13 cellular contexts compared by ENCODE assay signal in the genomic region with DNA sequence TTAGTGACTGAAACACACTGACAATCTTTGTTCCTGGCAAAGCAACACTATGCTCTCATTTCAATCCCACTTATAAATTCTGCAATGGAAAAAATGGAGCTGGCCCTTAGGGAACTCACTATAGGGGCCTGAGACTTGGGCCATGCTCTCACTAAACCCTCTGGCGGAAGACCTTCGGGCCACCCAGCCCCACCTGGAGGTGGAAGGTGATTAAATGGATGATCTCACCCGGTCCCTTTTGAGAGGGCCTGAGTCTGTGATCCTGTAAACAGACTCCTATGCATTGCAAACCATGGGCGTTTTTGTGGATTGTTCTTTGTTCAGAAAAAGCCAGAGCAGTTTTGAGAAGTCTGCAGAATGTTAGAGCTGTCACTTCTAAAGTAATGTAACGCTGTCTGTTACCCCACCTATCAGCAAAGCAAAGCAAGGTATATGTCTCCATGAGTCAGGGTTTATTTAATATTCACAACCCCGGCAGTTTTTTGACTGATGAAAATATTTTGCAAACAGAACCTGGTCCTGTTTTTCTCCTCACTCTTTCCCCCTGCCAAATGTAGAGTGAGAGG. TPM values are rescaled to one million over a fixed set of nuclear protein-coding genes. Genes with fewer than 3 reads are reported as not detected.
DNase-seq lines count a peak whose midpoint lies in the region; TF ChIP-seq lines count a peak whose summit lies in the region.
"Had no signal": no experiment of that assay in that cellular context is flagged by ENCODE, and none has a peak within 500 bp of the region (broad histone marks: within the 10 kb centered on the region; RNA-seq: fewer than 3 reads in every experiment).

No MANE protein-coding gene starts in this region.

- H3K9ac ChIP-seq in iPS-18a (ENCODE audit: low read length): peak overlapping the region; percentile 16

- TF ChIP-seq EP300 in stomach (IDR thresholded peaks at IDR 0.05): no peak

- CTCF ChIA-PET in RWPE1 (lab: Yijun Ruan, JAX): interaction anchor here (0.7 kb wide), 1 partner anchor 136 kb away, joined by 4 read pairs; no protein-coding TSS in a partner anchor

- H3K4me1 ChIP-seq in iPS-18a (ENCODE audit: control insufficient read depth, low read depth, low read length) (peaks cover 44% of the 10 kb centered on the region), stomach (peaks cover 16 to 36% (median 24%) of the 10 kb centered on the region in 4 donors)

- intact Hi-C loops in stomach (cut with DNase I; ENCODE audit: low total_unique reads): no loop called here

- TF ChIP-seq CTCF in stomach (IDR thresholded peaks at IDR 0.05): no peak
- no peak for TF ChIP-seq CTCF in RWPE1 (conservative IDR thresholded peaks at IDR 0.05; ENCODE audit: low read depth)

- POLR2A ChIA-PET in RWPE1 (lab: Yijun Ruan, JAX; ENCODE audit: low non-redundant PET): no interaction called here

- H3K4me3 ChIP-seq in iPS-18a (ENCODE audit: low read length) (no peak overlapping the region), stomach (no peak overlapping the region)

- H3K36me3 ChIP-seq in iPS-18a (ENCODE audit: control insufficient read depth, low read depth, low read length) (no peaks in the 10 kb centered on the region), stomach (no peaks in the 10 kb centered on the region)

- H3K27ac ChIP-seq in iPS-18a (ENCODE audit: low read length) (peak overlapping the region; percentile 48), stomach (peak overlapping the region; percentile 10 to 63 (median 59)), RWPE1 (no peak overlapping the region)

- TF ChIP-seq POLR2A in stomach (IDR thresholded peaks at IDR 0.05): no peak

- H3K9me3 ChIP-seq in iPS-18a (ENCODE audit: control insufficient read depth, low read depth, low read length) (no peaks in the 10 kb centered on the region), stomach (no peaks in the 10 kb centered on the region)

- peak; percentile 60 for DNase-seq in DMS 273 (lab: John Stamatoyannopoulos, UW; ENCODE audit: unreplicated experiment)
- no peak for DNase-seq in DMS 273 treated with DMSO at 0.1 percent for 48 hours (lab: John Stamatoyannopoulos, UW)
- DNase-seq in NCI-H510A (lab: John Stamatoyannopoulos, UW): peak; percentile 58
- DNase-seq in stomach: no peak
- no peak for DNase-seq in cerebellar cortex (ENCODE audit: low spot score)
- DNase-seq in activated effector memory CD4-positive, alpha-beta T cell treated with anti-CD3 and anti-CD28 coated beads, Interleukin-2, amount 50 U/mL, for 16 hours: no peak
- DNase-seq in RWPE1 (ENCODE audit: low spot score): no peak
- DNase-seq: cortex of kidney, EL, foreskin fibroblast, left ventricle myocardium superior, retina had no signal

- H3K27me3 ChIP-seq in iPS-18a (ENCODE audit: control insufficient read depth, insufficient read depth, low read length) (peaks cover 5% of the 10 kb centered on the region), stomach (peaks cover 0 to 10% (median 0%) of the 10 kb centered on the region in 3 donors)

- WGBS in stomach, 5 donors: 22 to 32% (median 25%) methylated on average over 6 of the region's 6 CpGs

RNA-seq across cellular contexts. Expression of gene CDON, which starts 17.1 kb away (rescaled TPM):
- 10 to 100 TPM; 16.1 to 80.8 (median 26.8) TPM for total RNA-seq in stomach
- polyA plus RNA-seq in stomach: 1 to 10 TPM in 1 of 3 donors, under 1 TPM in 2; 0.31 to 1.0 (median 0.44) TPM

Comparison
In these comparisons a context has a peak if more than half of its experiments do, and no peak if none do; other contexts are left out.
1. DNase-seq: peak in DMS 273 (single experiment) and NCI-H510A (single experiment); none in DMS 273 treated with DMSO at 0.1 percent for 48 hours (single experiment), stomach (single experiment), cerebellar cortex (single experiment), activated effector memory CD4-positive, alpha-beta T cell treated with anti-CD3 and anti-CD28 coated beads, Interleukin-2, amount 50 U/mL, for 16 hours (single experiment) and RWPE1 (single experiment).